Comparison of ENCODE assay signal across 8 cellular contexts in the genomic region with DNA sequence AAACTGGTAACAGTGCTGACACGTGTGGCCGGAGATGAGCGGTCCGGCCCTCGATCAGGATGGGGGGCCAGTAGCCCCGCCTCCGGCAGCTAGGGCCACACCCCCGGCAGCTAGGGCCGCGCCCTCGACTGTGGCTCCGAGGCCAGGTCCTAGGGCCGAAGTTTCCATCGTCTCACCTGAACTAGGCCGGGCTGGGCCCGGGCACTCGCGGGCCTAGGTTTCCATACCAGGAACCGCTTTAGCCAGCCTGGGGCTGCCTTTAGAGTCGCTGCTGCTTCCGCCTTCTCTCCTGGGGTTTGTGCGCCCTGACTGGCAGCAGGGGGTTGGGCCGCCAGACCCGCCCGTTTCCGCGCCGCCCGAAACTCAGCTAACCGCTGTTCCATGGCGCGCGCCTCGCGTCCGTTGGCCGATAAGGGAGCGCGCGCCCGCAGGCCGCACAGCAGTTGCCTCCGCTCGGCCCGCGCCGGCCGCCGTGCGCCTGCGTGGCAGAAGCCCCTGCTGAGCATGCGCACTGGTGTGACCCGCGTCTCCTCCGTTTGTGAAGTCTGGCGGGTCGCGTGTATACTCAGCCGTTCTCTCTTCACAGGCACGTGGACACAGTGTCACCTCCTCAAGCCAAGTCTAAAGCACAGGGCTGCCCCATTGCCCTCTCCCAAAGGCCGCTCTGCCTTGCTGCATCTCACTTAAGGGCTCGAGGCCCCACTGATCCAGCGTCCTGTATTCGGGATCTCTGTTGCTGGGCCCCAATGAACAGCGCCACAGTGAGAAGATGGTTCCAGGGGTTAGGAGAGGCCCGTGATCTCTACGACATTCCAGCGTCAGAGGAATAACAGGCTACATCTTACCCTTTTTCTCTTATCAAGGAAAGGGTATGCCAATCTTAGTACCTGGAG. TPM values are rescaled to one million over a fixed set of nuclear protein-coding genes. Genes with fewer than 3 reads are reported as not detected.
A peak's percentile ranks its signal among the peaks of the same experiment; 100 is the strongest.
DNase-seq lines count a peak whose midpoint lies in the region; ATAC-seq, FAIRE-seq and TF ChIP-seq lines count a peak whose summit lies in the region.

A gene with protein sequence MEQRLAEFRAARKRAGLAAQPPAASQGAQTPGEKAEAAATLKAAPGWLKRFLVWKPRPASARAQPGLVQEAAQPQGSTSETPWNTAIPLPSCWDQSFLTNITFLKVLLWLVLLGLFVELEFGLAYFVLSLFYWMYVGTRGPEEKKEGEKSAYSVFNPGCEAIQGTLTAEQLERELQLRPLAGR (minus strand): TSS at position 480 of the 893 bp plus-strand sequence. CDS start 97 bp downstream, at position 383.

- peak within 1 kb of the TSS; percentile 73 for H3K4me2 ChIP-seq in KMS-11

- H3K9ac ChIP-seq in KMS-11: peak within 1 kb of the TSS; percentile 73

- intact Hi-C loops in esophagus squamous epithelium (cut with DNase I): no loop called here

- DNase-seq in DMS79 treated with DMSO at 0.1 percent for 48 hours (lab: John Stamatoyannopoulos, UW) (peak; percentile 95), RCC 7860 (ENCODE audit: low spot score) (peak; percentile 78), activated T-helper 1 cell treated with Interleukin-2 at 50 U/mL for 16 hours (ENCODE audit: low read depth) (peak; percentile 91), esophagus squamous epithelium (lab: John Stamatoyannopoulos, UW) (peak; percentile 55), myocyte (ENCODE audit: low read depth) (peak; percentile 94)
- DNase-seq in stimulated activated CD8-positive, alpha-beta memory T cell treated with anti-CD3 and anti-CD28 coated beads, Interleukin-7, amount 100 ng/mL, for 4 hours (ENCODE audit: low read depth in 2 of 2): peak; percentile 87 to 90

- TF ChIP-seq CTCF in KMS-11 (conservative IDR thresholded peaks at IDR 0.05; ENCODE audit: low read depth, low read length) (no peak), esophagus squamous epithelium (IDR thresholded peaks at IDR 0.05) (peak in 1 of 6 experiments; percentile 21)

- no peaks in the 10 kb centered on the region for H4K20me1 ChIP-seq in KMS-11 (ENCODE audit: insufficient read depth)

- H3K4me1 ChIP-seq in KMS-11 (ENCODE audit: low read depth, poor library complexity, severe bottlenecking) (peaks cover 15% of the 10 kb centered on the region), esophagus squamous epithelium (peaks cover 0 to 30% (median 14%) of the 10 kb centered on the region in 3 donors)

- no peak for FAIRE-seq in RCC 7860 (lab: Jason Lieb, UNC)

- H3K27me3 ChIP-seq in KMS-11 (ENCODE audit: insufficient read depth, low read depth) (no peaks in the 10 kb centered on the region), esophagus squamous epithelium (no peaks in the 10 kb centered on the region)

- H2AFZ ChIP-seq in KMS-11 (ENCODE audit: low read depth): peak within 1 kb of the TSS; percentile 99

- no peaks in the 10 kb centered on the region for H3K79me2 ChIP-seq in KMS-11 (ENCODE audit: insufficient read depth, low read depth)

- no peaks in the 10 kb centered on the region for H3K36me3 ChIP-seq in KMS-11 (ENCODE audit: insufficient read depth)
- peaks cover 0 to 6% (median 0%) of the 10 kb centered on the region in 3 donors for H3K36me3 ChIP-seq in esophagus squamous epithelium

- H3K27ac ChIP-seq in KMS-11 (peak within 1 kb of the TSS; percentile 77), esophagus squamous epithelium (peak within 1 kb of the TSS; percentile 92 to 98 (median 96))

- peak in 3 of 4 donors; percentile 60 to 77 (median 76) for TF ChIP-seq POLR2A in esophagus squamous epithelium (IDR thresholded peaks at IDR 0.05)

- H3K4me3 ChIP-seq in KMS-11 (IDR thresholded peaks at IDR 0.05; ENCODE audit: insufficient read depth, low read depth, low read length) (peak within 1 kb of the TSS; percentile 42), esophagus squamous epithelium (peak within 1 kb of the TSS; percentile 58 to 73 (median 69))

- peak; percentile 94 for ATAC-seq in GM21786 (IDR thresholded peaks at IDR 0.05; ENCODE audit: unreplicated experiment)

- no peaks in the 10 kb centered on the region for H3K9me3 ChIP-seq in esophagus squamous epithelium

- 0 to 6% methylated on average over 6 to 21 of the region's 68 CpGs for WGBS in esophagus squamous epithelium, 2 donors

RNA-seq across cellular contexts. Expression of the gene that starts here (rescaled TPM):
- 10 to 100 TPM; 11.0 to 12.6 (median 11.6) TPM for total RNA-seq in esophagus squamous epithelium
- total RNA-seq in myocyte: 15.2 and 16.1 TPM in 2 replicates
- polyA plus RNA-seq in myocyte (2012): 10.8 TPM

Comparison
In these comparisons a context has a peak if more than half of its experiments do, and no peak if none do; other contexts are left out.
1. Peak in every context shown above with its lines: DNase-seq, ATAC-seq, H3K4me3 ChIP-seq and H3K27ac ChIP-seq.